ENCODE assay signal across 8 cellular contexts in the genomic region with DNA sequence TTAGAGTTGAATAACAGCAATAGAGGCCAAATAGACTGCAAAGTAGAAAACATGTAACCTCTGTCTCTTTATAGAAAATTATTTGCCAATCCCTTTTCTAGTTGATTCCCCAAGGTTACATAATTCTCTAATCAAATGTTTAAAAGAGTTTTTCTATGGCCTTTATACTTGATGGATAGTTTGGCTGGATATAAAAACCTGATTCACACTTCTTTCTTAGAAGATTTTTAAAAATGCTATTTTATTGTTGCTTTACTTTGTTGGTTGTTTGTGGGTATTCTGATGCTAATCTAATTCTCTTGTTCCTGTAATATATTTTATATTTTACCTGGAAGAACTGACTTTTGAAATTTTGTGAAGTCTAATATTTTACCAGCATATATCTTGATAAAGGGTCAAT.
"Had no signal": no experiment of that assay in that cellular context is flagged by ENCODE, and none has a peak within 500 bp of the region (broad histone marks: within the 10 kb centered on the region; RNA-seq: fewer than 3 reads in every experiment).

No MANE protein-coding gene starts in this region.

- H3K9ac ChIP-seq: KMS-11 had no signal

- FAIRE-seq: HepG2, HTR-8/SVneo had no signal

- ATAC-seq: HepG2 had no signal

- DNase-seq: IMR-90, Karpas-422, KBM-7, KG1 had no signal

- H3K4me2 ChIP-seq: KMS-11 had no signal

- H3K27ac ChIP-seq: HL-60, KMS-11 had no signal
